In genomic region chr10:119542990-119543813, GRCh38 we compare ENCODE assay signal across 1 cellular context.
TF ChIP-seq lines count a peak whose summit lies in the region.

No MANE protein-coding gene starts in this region.

TF ChIP-seq in HEK293, 187 proteins besides CTCF, POLR2A, EP300 and RAD21 (continued from another document and continues in another):
- TF ChIP-seq ZNF518A (tag by site-specific recombination; conservative IDR thresholded peaks at IDR 0.05; ENCODE audit: low read depth) (no peak), TSHZ1 (tag by site-specific recombination; IDR thresholded peaks at IDR 0.05; ENCODE audit: borderline replicate concordance) (no peak), EGR2 (tag by site-specific recombination; IDR thresholded peaks at IDR 0.05; ENCODE audit: low read depth) (no peak), ZNF549 (tag by site-specific recombination; IDR thresholded peaks at IDR 0.05) (no peak), ZNF776 (tag by site-specific recombination; IDR thresholded peaks at IDR 0.05; ENCODE audit: borderline replicate concordance) (no peak), ZBTB6 (tag by site-specific recombination; IDR thresholded peaks at IDR 0.05) (no peak), HIC1 (tag by site-specific recombination; IDR thresholded peaks at IDR 0.05) (no peak; the same call in 1 of the 2 replicates), ZNF530 (tag by site-specific recombination; IDR thresholded peaks at IDR 0.05; ENCODE audit: low read depth) (no peak), REST (tag by site-specific recombination; IDR thresholded peaks at IDR 0.05) (no peak; the same call in 1 of the 2 replicates), ZNF416 (tag by site-specific recombination; IDR thresholded peaks at IDR 0.05) (no peak), ZNF514 (tag by site-specific recombination; IDR thresholded peaks at IDR 0.05) (no peak), ZNF19 (tag by site-specific recombination; IDR thresholded peaks at IDR 0.05; ENCODE audit: low read depth) (no peak), ZNF830 (tag by site-specific recombination; IDR thresholded peaks at IDR 0.05; ENCODE audit: low read depth) (no peak), ZNF707 (tag by site-specific recombination; IDR thresholded peaks at IDR 0.05) (no peak), ZNF10 (tag by site-specific recombination; IDR thresholded peaks at IDR 0.05) (no peak), ZNF23 (tag by site-specific recombination; IDR thresholded peaks at IDR 0.05; ENCODE audit: borderline replicate concordance) (no peak), ZNF292 (tag by site-specific recombination; IDR thresholded peaks at IDR 0.05; ENCODE audit: borderline replicate concordance, low read depth) (no peak), ZNF239 (tag by site-specific recombination; IDR thresholded peaks at IDR 0.05) (no peak), ZNF280D (tag by site-specific recombination; IDR thresholded peaks at IDR 0.05) (no peak), ZNF202 (tag by site-specific recombination; IDR thresholded peaks at IDR 0.05; ENCODE audit: borderline replicate concordance) (no peak), ZNF26 (tag by site-specific recombination; IDR thresholded peaks at IDR 0.05) (no peak), ZNF18 (tag by site-specific recombination; IDR thresholded peaks at IDR 0.05) (no peak), ZNF132 (tag by site-specific recombination; IDR thresholded peaks at IDR 0.05; ENCODE audit: borderline replicate concordance) (no peak), ZNF585B (tag by site-specific recombination; IDR thresholded peaks at IDR 0.05) (no peak), ZNF624 (tag by site-specific recombination; IDR thresholded peaks at IDR 0.05) (no peak), ZSCAN16 (tag by site-specific recombination; IDR thresholded peaks at IDR 0.05) (no peak), ZNF302 (tag by site-specific recombination; IDR thresholded peaks at IDR 0.05; ENCODE audit: low read depth) (no peak), ZNF184 (tag by site-specific recombination; IDR thresholded peaks at IDR 0.05) (no peak), ZNF48 (tag by site-specific recombination; IDR thresholded peaks at IDR 0.05) (no peak), ZNF548 (tag by site-specific recombination; IDR thresholded peaks at IDR 0.05) (no peak), ZXDB (tag by site-specific recombination; IDR thresholded peaks at IDR 0.05) (peak; percentile 77), ZNF513 (tag by site-specific recombination; IDR thresholded peaks at IDR 0.05) (no peak; the same call in 1 of the 2 replicates)
